ENCODE assay signal across 15 cellular contexts in the genomic region with DNA sequence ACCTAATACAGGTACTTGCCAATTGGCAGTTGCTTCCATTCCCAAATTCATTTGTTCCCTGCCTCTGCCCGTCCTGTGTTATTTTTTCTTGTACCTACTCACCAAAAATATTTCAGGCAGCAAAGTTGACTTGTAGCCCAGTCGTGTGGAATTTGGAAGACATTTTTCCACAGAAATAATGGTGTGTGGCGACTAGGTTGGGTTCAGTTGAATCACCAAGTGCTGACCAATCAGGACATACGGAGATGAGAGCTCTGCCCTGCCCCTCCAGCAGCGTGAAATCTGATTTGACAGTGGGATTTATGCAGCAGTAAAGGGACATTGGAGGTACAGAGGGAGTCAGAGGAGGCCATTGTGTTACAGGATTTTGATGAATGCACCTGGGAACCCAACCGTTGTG.
DNase-seq lines count a peak whose midpoint lies in the region; ATAC-seq and TF ChIP-seq lines count a peak whose summit lies in the region.
"Had no signal": no experiment of that assay in that cellular context is flagged by ENCODE, and none has a peak within 500 bp of the region (broad histone marks: within the 10 kb centered on the region; RNA-seq: fewer than 3 reads in every experiment).

No MANE protein-coding gene starts in this region.

- peaks cover 8% of the 10 kb centered on the region for H3F3A ChIP-seq in neural progenitor cell (ENCODE audit: low read depth)

- TF ChIP-seq CTCF in VCaP (conservative IDR thresholded peaks at IDR 0.05): no peak
- TF ChIP-seq CTCF in endodermal cell (conservative IDR thresholded peaks at IDR 0.05): no peak
- no peak for TF ChIP-seq CTCF in neural progenitor cell (IDR thresholded peaks at IDR 0.05)
- TF ChIP-seq CTCF in GM13976 (IDR thresholded peaks at IDR 0.05; ENCODE audit: borderline replicate concordance, control extremely low read depth, extremely low read depth, insufficient read depth, missing control alignments): no peak
- TF ChIP-seq CTCF in left ventricle myocardium inferior (IDR thresholded peaks at IDR 0.05; ENCODE audit: borderline replicate concordance): no peak
- TF ChIP-seq CTCF in upper lobe of right lung (IDR thresholded peaks at IDR 0.05): no peak

- ATAC-seq in stimulated activated naive B cell treated with anti-CD40 and anti-IgM and Interleukin-4, amounts not matched to agents 10 μg/mL and 1 μg/mL and 100 μg/mL, for 72 hours (replicated peaks): no peak
- ATAC-seq in upper lobe of right lung: no peak

- H3K9me3 Mint-ChIP-seq in endodermal cell (no peaks in the 10 kb centered on the region), neural progenitor cell (no peaks in the 10 kb centered on the region)
- H3K9me3 Mint-ChIP-seq in stimulated activated naive B cell treated with anti-CD40 and anti-IgM and Interleukin-4, amounts not matched to agents 10 μg/mL and 1 μg/mL and 100 μg/mL, for 72 hours: no peaks in the 10 kb centered on the region

- H3K4me1 ChIP-seq in endodermal cell (ENCODE audit: control insufficient read depth, insufficient read depth, low read length) (no peaks in the 10 kb centered on the region), neural progenitor cell (peaks cover 11% of the 10 kb centered on the region), left ventricle myocardium inferior (no peaks in the 10 kb centered on the region), upper lobe of right lung (no peaks in the 10 kb centered on the region)
- H3K4me1 ChIP-seq: BLaER1, HAP-1 had no signal

- H3K4me3 Mint-ChIP-seq in endodermal cell (no peak overlapping the region), neural progenitor cell (no peak overlapping the region)
- H3K4me3 Mint-ChIP-seq in stimulated activated naive B cell treated with anti-CD40 and anti-IgM and Interleukin-4, amounts not matched to agents 10 μg/mL and 1 μg/mL and 100 μg/mL, for 72 hours: no peak overlapping the region
- H3K4me3 Mint-ChIP-seq: HFFc6 had no signal

- DNase-seq in endodermal cell: no peak
- DNase-seq in neural progenitor cell (ENCODE audit: low spot score): no peak
- DNase-seq in stimulated activated naive B cell treated with anti-CD40 and anti-IgM and Interleukin-4, amounts not matched to agents 10 μg/mL and 1 μg/mL and 100 μg/mL, for 72 hours: no peak
- no peak for DNase-seq in GM13976 (ENCODE audit: low spot score)
- DNase-seq in left ventricle myocardium inferior: no peak
- DNase-seq in stimulated activated CD4-positive, alpha-beta T cell treated with anti-CD3 and anti-CD28 coated beads, Interleukin-2, amount 100 ng/mL, for 48 hours: no peak
- DNase-seq in upper lobe of right lung: no peak
- DNase-seq: 8988T, AML-193, DMS 273 treated with DMSO at 0.1 percent for 48 hours, HFFc6 had no signal

- intact Hi-C loops in left ventricle myocardium inferior (cut with micrococcal nuclease): loop anchor here (10.0 kb wide), 1 partner anchor 110 kb away; no protein-coding TSS in a partner anchor
- intact Hi-C loops in upper lobe of right lung (cut with DNase I): no loop called here

- H3K9me3 ChIP-seq in endodermal cell (ENCODE audit: control insufficient read depth, low read length) (no peaks in the 10 kb centered on the region), neural progenitor cell (ENCODE audit: low read depth) (no peaks in the 10 kb centered on the region), left ventricle myocardium inferior (replicated peaks) (no peaks in the 10 kb centered on the region), upper lobe of right lung (no peaks in the 10 kb centered on the region)
- H3K9me3 ChIP-seq: BLaER1, HAP-1 had no signal

- H3K4me2 ChIP-seq in neural progenitor cell: no peak overlapping the region
- H3K4me2 ChIP-seq: BLaER1 had no signal

- H3K4me1 Mint-ChIP-seq in endodermal cell (no peaks in the 10 kb centered on the region), neural progenitor cell (peaks cover 48% of the 10 kb centered on the region)
- H3K4me1 Mint-ChIP-seq in stimulated activated naive B cell treated with anti-CD40 and anti-IgM and Interleukin-4, amounts not matched to agents 10 μg/mL and 1 μg/mL and 100 μg/mL, for 72 hours: peaks cover 4% of the 10 kb centered on the region in 2 donors

- H3K36me3 ChIP-seq in endodermal cell (ENCODE audit: control insufficient read depth, insufficient read depth, low read length) (no peaks in the 10 kb centered on the region), neural progenitor cell (no peaks in the 10 kb centered on the region), left ventricle myocardium inferior (no peaks in the 10 kb centered on the region), upper lobe of right lung (no peaks in the 10 kb centered on the region)
- H3K36me3 ChIP-seq: HAP-1 had no signal

- H3K27ac Mint-ChIP-seq in endodermal cell: no peak overlapping the region
- H3K27ac Mint-ChIP-seq in neural progenitor cell: no peak overlapping the region
- H3K27ac Mint-ChIP-seq in stimulated activated naive B cell treated with anti-CD40 and anti-IgM and Interleukin-4, amounts not matched to agents 10 μg/mL and 1 μg/mL and 100 μg/mL, for 72 hours: peak overlapping the region; percentile 56
- H3K27ac Mint-ChIP-seq: HFFc6 had no signal

- in situ Hi-C loops in GM13976 (cut with MboI; ENCODE audit: low sequenced_read_pairs, unreplicated experiment): no loop called here

- H3K9ac ChIP-seq in endodermal cell (ENCODE audit: extremely low read depth, low read length, poor library complexity, severe bottlenecking) (no peak overlapping the region), neural progenitor cell (no peak overlapping the region)
- H3K9ac ChIP-seq: BLaER1 had no signal

- H3K79me2 ChIP-seq in neural progenitor cell (ENCODE audit: low read depth): no peaks in the 10 kb centered on the region

- H3K4me3 ChIP-seq in endodermal cell (ENCODE audit: low read length): no peak overlapping the region
- H3K4me3 ChIP-seq in neural progenitor cell: no peak overlapping the region
- no peak overlapping the region for H3K4me3 ChIP-seq in left ventricle myocardium inferior
- H3K4me3 ChIP-seq in upper lobe of right lung: no peak overlapping the region
- H3K4me3 ChIP-seq: BLaER1, HAP-1 had no signal

- H3K27me3 Mint-ChIP-seq in endodermal cell (ENCODE audit: insufficient read depth) (no peaks in the 10 kb centered on the region), neural progenitor cell (ENCODE audit: insufficient read depth, low read depth) (peaks cover 13% of the 10 kb centered on the region)
- no peaks in the 10 kb centered on the region for H3K27me3 Mint-ChIP-seq in stimulated activated naive B cell treated with anti-CD40 and anti-IgM and Interleukin-4, amounts not matched to agents 10 μg/mL and 1 μg/mL and 100 μg/mL, for 72 hours

- H4K20me1 ChIP-seq in neural progenitor cell (ENCODE audit: low read depth): no peaks in the 10 kb centered on the region
- H4K20me1 ChIP-seq: BLaER1 had no signal

- H3K27me3 ChIP-seq in endodermal cell (ENCODE audit: control insufficient read depth, insufficient read depth, low read length, poor library complexity, severe bottlenecking): no peaks in the 10 kb centered on the region
- H3K27me3 ChIP-seq in neural progenitor cell: no peaks in the 10 kb centered on the region
- no peaks in the 10 kb centered on the region for H3K27me3 ChIP-seq in left ventricle myocardium inferior (ENCODE audit: low read depth)
- no peaks in the 10 kb centered on the region for H3K27me3 ChIP-seq in upper lobe of right lung
- H3K27me3 ChIP-seq: BLaER1 had no signal

- no peaks in the 10 kb centered on the region for H3K36me3 Mint-ChIP-seq in endodermal cell (ENCODE audit: low read depth)
- peaks cover 2% of the 10 kb centered on the region for H3K36me3 Mint-ChIP-seq in neural progenitor cell
- peaks cover 26 to 57% of the 10 kb centered on the region in 2 donors for H3K36me3 Mint-ChIP-seq in stimulated activated naive B cell treated with anti-CD40 and anti-IgM and Interleukin-4, amounts not matched to agents 10 μg/mL and 1 μg/mL and 100 μg/mL, for 72 hours

- peak overlapping the region; percentile 22 for H2AFZ ChIP-seq in neural progenitor cell (replicated peaks)

- H3K27ac ChIP-seq in VCaP (peak overlapping the region; percentile 75), endodermal cell (ENCODE audit: low read depth, low read length) (peak overlapping the region; percentile 60), neural progenitor cell (no peak overlapping the region), left ventricle myocardium inferior (replicated peaks) (no peak overlapping the region), upper lobe of right lung (no peak overlapping the region)
- H3K27ac ChIP-seq: BLaER1, HL-60 had no signal

- 87 to 92% methylated on average over 5 to 6 of the region's 6 CpGs for WGBS in endodermal cell (ENCODE audit: insufficient coverage in 1 of 2, insufficient read length in 1 of 2), 2 experiments

Comparison
In these comparisons a context has a peak if more than half of its experiments do, and no peak if none do; other contexts are left out.
1. H3K27ac ChIP-seq: peak in VCaP (single experiment) and endodermal cell (single experiment); none in neural progenitor cell (single experiment), left ventricle myocardium inferior (single experiment) and upper lobe of right lung (single experiment).